Comparison of ENCODE assay signal across 30 cellular contexts in genomic region chr4:5989236-5990225, GRCh38. TPM values are rescaled to one million over a fixed set of nuclear protein-coding genes. Genes with fewer than 3 reads are reported as not detected.
DNase-seq lines count a peak whose midpoint lies in the region; ATAC-seq, FAIRE-seq and TF ChIP-seq lines count a peak whose summit lies in the region.
"Had no signal": no experiment of that assay in that cellular context is flagged by ENCODE, and none has a peak within 500 bp of the region (broad histone marks: within the 10 kb centered on the region; RNA-seq: fewer than 3 reads in every experiment).

No MANE protein-coding gene starts in this region.

- TF ChIP-seq EP300 in GM12878 (IDR thresholded peaks at IDR 0.05; ENCODE audit: borderline replicate concordance in 1 of 2, control insufficient read depth in 1 of 2, low read depth in 2 of 2, low read length in 2 of 2) (no peak), suprapubic skin (IDR thresholded peaks at IDR 0.05) (no peak)

- peak; percentile 37 for DNase-seq in activated effector memory CD4-positive, alpha-beta T cell treated with anti-CD3 and anti-CD28 coated beads, Interleukin-2, amount 50 U/mL, for 16 hours
- DNase-seq in activated effector memory CD4-positive, alpha-beta T cell treated with Interleukin-2 at 50 U/mL for 16 hours: no peak
- DNase-seq in GM12878 (ENCODE audit: low read depth, low spot score) (no peak), mesenteric fat pad (ENCODE audit: low spot score) (peak; percentile 73), suprapubic skin (ENCODE audit: low spot score in 2 of 2) (peak; percentile 31 to 74), right lobe of liver (no peak), T-helper 17 cell (no peak)
- DNase-seq: 8988T; Calu3; CD8-positive, alpha-beta memory T cell; DMS153; KBM-7; MM.1S; NCI-H1048; NCI-H1417 treated with DMSO at 0.1 percent for 48 hours; NCI-H187; NCI-H69; PC-9; RPMI8226; SHP77 treated with DMSO at 0.1 percent for 48 hours had no signal

- H3K27ac ChIP-seq in GM12878 (ENCODE audit: control insufficient read depth, insufficient read depth) (no peak overlapping the region), suprapubic skin (no peak overlapping the region), right lobe of liver (no peak overlapping the region)
- H3K27ac ChIP-seq: C4-2B, HL-60, PC-9, SK-N-MC had no signal

- intact Hi-C loops in GM12878 (cut with micrococcal nuclease; ENCODE audit: unreplicated experiment): no loop called here
- intact Hi-C loops in right lobe of liver (cut with DNase I): no loop called here

- in situ Hi-C loops in GM12878 (cut with MboI): no loop called here

- TF ChIP-seq RAD21 in GM12878 (IDR thresholded peaks at IDR 0.05; ENCODE audit: insufficient read depth, low read depth, low read length): no peak

- no peak overlapping the region for H3K4me2 ChIP-seq in GM12878 (ENCODE audit: control insufficient read depth, insufficient read depth)
- H3K4me2 ChIP-seq: PC-9 had no signal

- H2AFZ ChIP-seq in GM12878 (ENCODE audit: control insufficient read depth, low read depth, low read length): no peak overlapping the region
- H2AFZ ChIP-seq: PC-9 had no signal

- RAD21 ChIA-PET in GM12878 (lab: Charles Lee; ENCODE audit: unreplicated experiment): interaction anchor here (1.4 kb wide), 1 partner anchor 9 kb away, joined by 5 read pairs; no protein-coding TSS in a partner anchor

- no peak overlapping the region for H3K9ac ChIP-seq in GM12878 (ENCODE audit: control insufficient read depth, insufficient read depth, low read length)

- no TSS peak for BruUV-seq in GM12878 (replicated peaks; lab: Mats Ljungman, UMichigan)

- H3K36me3 ChIP-seq in GM12878 (ENCODE audit: control insufficient read depth in 2 of 2, insufficient read depth in 2 of 2, low read length in 1 of 2) (no peaks in the 10 kb centered on the region), suprapubic skin (no peaks in the 10 kb centered on the region), right lobe of liver (no peaks in the 10 kb centered on the region)

- 23% methylated on average over 17 of the region's 18 CpGs for WGBS in GM12878 (ENCODE audit: insufficient coverage, insufficient replicate concordance, low lambda C conversion rate, missing lambda C conversion rate)
- WGBS in suprapubic skin: 80% methylated on average over 18 of the region's 18 CpGs
- 32% methylated on average over 13 of the region's 18 CpGs for WGBS in right lobe of liver (ENCODE audit: insufficient coverage, low coverage, low lambda C conversion rate, missing lambda C conversion rate)

- peaks cover 2% of the 10 kb centered on the region for H3K4me1 Mint-ChIP-seq in T-helper 17 cell
- H3K4me1 Mint-ChIP-seq: CD8-positive, alpha-beta memory T cell had no signal

- no peak for ATAC-seq in GM12878
- no peak for ATAC-seq in right lobe of liver
- ATAC-seq in HG03159 (IDR thresholded peaks at IDR 0.05; ENCODE audit: unreplicated experiment): no peak
- ATAC-seq in T-helper 17 cell: no peak
- ATAC-seq: HepG2 had no signal

- peaks cover 2% of the 10 kb centered on the region for H3K36me3 Mint-ChIP-seq in T-helper 17 cell (ENCODE audit: low read depth)

- TF ChIP-seq CTCF in GM12878 (IDR thresholded peaks at IDR 0.05 in 2 of 3, conservative IDR thresholded peaks at IDR 0.05 in 1 of 3; ENCODE audit: control insufficient read depth in 2 of 3, extremely low read depth in 1 of 3, insufficient read depth in 1 of 3, low read depth in 3 of 3, low read length in 3 of 3) (no peak), suprapubic skin (IDR thresholded peaks at IDR 0.05) (no peak), right lobe of liver (IDR thresholded peaks at IDR 0.05) (no peak)

- peaks cover 17% of the 10 kb centered on the region for H3K27me3 Mint-ChIP-seq in T-helper 17 cell
- H3K27me3 Mint-ChIP-seq: CD8-positive, alpha-beta memory T cell had no signal

- H3K9me3 ChIP-seq in GM12878 (replicated peaks; ENCODE audit: control insufficient read depth, insufficient read depth, low read length): peaks cover 1% of the 10 kb centered on the region; the same call in 1 of the 3 replicates
- H3K9me3 ChIP-seq in suprapubic skin: no peaks in the 10 kb centered on the region
- no peaks in the 10 kb centered on the region for H3K9me3 ChIP-seq in right lobe of liver
- H3K9me3 ChIP-seq in T-helper 17 cell (ENCODE audit: control insufficient read depth, low read length, poor library complexity, severe bottlenecking): no peaks in the 10 kb centered on the region

- POLR2A ChIA-PET in GM12878 (lab: Charles Lee): no interaction called here

- no peak overlapping the region for H3K4me3 Mint-ChIP-seq in T-helper 17 cell
- H3K4me3 Mint-ChIP-seq: CD8-positive, alpha-beta memory T cell had no signal

- SMC1A ChIA-PET in GM12878 (lab: Charles Lee; ENCODE audit: uncharacterized antibody, unreplicated experiment): no interaction called here

- H3K79me2 ChIP-seq in GM12878 (ENCODE audit: control insufficient read depth, insufficient read depth, low read length): no peaks in the 10 kb centered on the region

- H3K4me1 ChIP-seq in GM12878 (ENCODE audit: control insufficient read depth, insufficient read depth, low read length): peaks cover 3% of the 10 kb centered on the region; the same call in 1 of the 2 replicates
- H3K4me1 ChIP-seq in suprapubic skin: no peaks in the 10 kb centered on the region
- no peaks in the 10 kb centered on the region for H3K4me1 ChIP-seq in right lobe of liver

- H4K20me1 ChIP-seq in GM12878 (ENCODE audit: control insufficient read depth, insufficient read depth): no peaks in the 10 kb centered on the region

- TF ChIP-seq POLR2A in GM12878 (IDR thresholded peaks at IDR 0.05; ENCODE audit: low read depth, low read length) (no peak), suprapubic skin (IDR thresholded peaks at IDR 0.05) (no peak), right lobe of liver (IDR thresholded peaks at IDR 0.05) (no peak)

- no peak overlapping the region for H3K27ac Mint-ChIP-seq in T-helper 17 cell
- H3K27ac Mint-ChIP-seq: CD8-positive, alpha-beta memory T cell had no signal

- no peak for FAIRE-seq in GM12878 (lab: Jason Lieb, UNC)
- FAIRE-seq: G401.6, GM19239, HepG2 had no signal

- H3K4me3 ChIP-seq in GM12878 (no peak overlapping the region), suprapubic skin (no peak overlapping the region), right lobe of liver (no peak overlapping the region)
- H3K4me3 ChIP-seq: PC-9, SK-N-MC had no signal

- CTCF ChIA-PET in GM12878 (lab: Yijun Ruan, JAX): interaction anchor here (0.8 to 1.2 kb wide), 3 partner anchors 10 to 338 kb away, joined by 3 read pairs; no protein-coding TSS in a partner anchor

- H3K27me3 ChIP-seq in GM12878 (replicated peaks in 1 of 2; ENCODE audit: control insufficient read depth in 2 of 2, insufficient read depth in 2 of 2, low read length in 1 of 2): peaks cover 0 to 2% of the 10 kb centered on the region in 2 experiments; a peak in 2 of 4 replicates
- peaks cover 32% of the 10 kb centered on the region for H3K27me3 ChIP-seq in suprapubic skin
- H3K27me3 ChIP-seq in right lobe of liver: no peaks in the 10 kb centered on the region

TF ChIP-seq in GM12878, 131 proteins besides CTCF, POLR2A, EP300 and RAD21:
- no peak for TF ChIP-seq RB1 (IDR thresholded peaks at IDR 0.05; ENCODE audit: borderline replicate concordance)
- TF ChIP-seq SPI1 (IDR thresholded peaks at IDR 0.05; ENCODE audit: borderline replicate concordance, insufficient read depth, low read depth, low read length): peak; percentile 32; the same call in 1 of the 2 replicates

RNA-seq across cellular contexts. Expression of gene C4orf50, which starts 28.7 kb away (rescaled TPM):
- 0.34 and 0.38 TPM in 2 replicates for total RNA-seq in GM12878 (2013; cell fraction: nucleolus; rRNA removed)
- total RNA-seq in GM12878 (2014; rRNA removed) (0.06 and 0.11 TPM in 2 replicates), GM12878 (2014; rRNA removed; fragmentation: Illumina TruSeq; extraction: Trizol) (0.09 TPM in 2 replicates), GM12878 (2021) (0.05 and 0.08 TPM in 2 replicates), mesenteric fat pad (not detected), suprapubic skin (not detected), right lobe of liver (under 1 TPM in 2 of 6 experiments, not detected in 4; under 0.01 to 0.06 TPM), T-helper 17 cell (1 to 10 TPM in 1 of 2 donors, under 1 TPM in 1; 0.87 to 2.3 TPM)
- 0.04 TPM for polyA plus RNA-seq in GM12878 (2011; ENCODE audit: low read depth)
- polyA plus RNA-seq in GM12878 (2011; rRNA removed) (0.04 TPM in 2 replicates), GM12878 (2014; fragmentation: Illumina TruSeq; extraction: Trizol) (0.04 TPM in 1 of 2 replicates, not detected in the other), GM12878 (2014; fragmentation: Nextera tagmentation; extraction: Ambion mirVana) (not detected), GM12878 (2014; rRNA removed) (0.04 and 0.11 TPM in 2 replicates), GM12878 (2016; fragmentation: Nextera tagmentation; extraction: Ambion mirVana) (under 1 TPM in 1 of 2 experiments, not detected in 1; 0.05 TPM)
- polyA plus RNA-seq in GM12878 (2011; cell fraction: cytosol; rRNA removed): 0.06 and 0.07 TPM in 2 replicates
- 0.19 TPM in 2 replicates for polyA plus RNA-seq in GM12878 (2011; cell fraction: nucleus; rRNA removed)
- 0.04 TPM in 2 replicates for polyA plus RNA-seq in GM12878 (2012)
- polyA minus RNA-seq in GM12878 (2011; rRNA and poly(A)+ RNA removed): 0.15 and 0.21 TPM in 2 replicates
- not detected in 2 replicates for polyA minus RNA-seq in GM12878 (2011; cell fraction: cytosol; rRNA and poly(A)+ RNA removed)
- 0.36 and 0.38 TPM in 2 replicates for polyA minus RNA-seq in GM12878 (2011; cell fraction: nucleus; rRNA and poly(A)+ RNA removed)
- total RNA-seq: Calu3, Daoy, HepG2, HT-29, NCI-H460, PC-9 had no signal
- polyA plus RNA-seq: HepG2 had no signal

Comparison
In these comparisons a context has a peak if more than half of its experiments do, and no peak if none do; other contexts are left out.
1. DNase-seq: peak in activated effector memory CD4-positive, alpha-beta T cell treated with anti-CD3 and anti-CD28 coated beads, Interleukin-2, amount 50 U/mL, for 16 hours (single experiment), mesenteric fat pad (single experiment) and suprapubic skin (2 of 2); none in activated effector memory CD4-positive, alpha-beta T cell treated with Interleukin-2 at 50 U/mL for 16 hours (single experiment), GM12878 (single experiment), right lobe of liver (0 of 3) and T-helper 17 cell (0 of 3).